Comparison of ENCODE assay signal across 21 cellular contexts in genomic region chr1:111841746-111842145, GRCh38.
DNase-seq lines count a peak whose midpoint lies in the region; ATAC-seq and TF ChIP-seq lines count a peak whose summit lies in the region.
"Had no signal": no experiment of that assay in that cellular context is flagged by ENCODE, and none has a peak within 500 bp of the region (broad histone marks: within the 10 kb centered on the region; RNA-seq: fewer than 3 reads in every experiment).

No MANE protein-coding gene starts in this region.

- no peak for TF ChIP-seq POLR2A in heart left ventricle (IDR thresholded peaks at IDR 0.05)

- peak; percentile 38 for DNase-seq in cardiac septum (ENCODE audit: low spot score)
- DNase-seq in heart left ventricle: no peak
- DNase-seq in CD14-positive monocyte (ENCODE audit: low spot score): no peak
- DNase-seq in H7: no peak
- DNase-seq: 8988T; ACHN; BE2C; CD4-positive, alpha-beta memory T cell; CD4-positive, CD25-positive, alpha-beta regulatory T cell; CD8-positive, alpha-beta memory T cell; COR-L47; DMS 273 treated with DMSO at 0.1 percent for 48 hours; DMS153; DMS53; DMS79; DND-41; EL; GDM1 had no signal

- WGBS in heart left ventricle, 4 donors: 86 to 98% (median 95%) methylated on average over 2 of the region's 2 CpGs

- H3K36me3 ChIP-seq in heart left ventricle: no peaks in the 10 kb centered on the region
- H3K36me3 ChIP-seq in H7 (replicated peaks; ENCODE audit: control insufficient read depth, insufficient read depth, low read length): no peaks in the 10 kb centered on the region
- H3K36me3 ChIP-seq: BE2C, BLaER1 had no signal

- H3K27ac ChIP-seq in heart left ventricle (no peak overlapping the region), VCaP (peak overlapping the region; percentile 46)
- H3K27ac ChIP-seq: BLaER1 had no signal

- H3K4me3 ChIP-seq in heart left ventricle (no peak overlapping the region), H7 (ENCODE audit: insufficient read depth, low read depth, low read length) (no peak overlapping the region)
- H3K4me3 ChIP-seq: BLaER1, GM12878 had no signal

- no peak for ATAC-seq in heart left ventricle
- ATAC-seq: GM12878 had no signal

- peaks cover 0 to 2% (median 0%) of the 10 kb centered on the region in 7 donors for H3K9me3 Mint-ChIP-seq in CD14-positive monocyte
- H3K9me3 Mint-ChIP-seq: CD4-positive, alpha-beta memory T cell; CD4-positive, CD25-positive, alpha-beta regulatory T cell; CD8-positive, alpha-beta memory T cell had no signal

- no peaks in the 10 kb centered on the region for H3K9me3 ChIP-seq in heart left ventricle
- H3K9me3 ChIP-seq: BE2C, BLaER1 had no signal

- intact Hi-C loops in cardiac septum (cut with DNase I): loop anchor here (5.0 kb wide), 1 partner anchor 39 kb away; no protein-coding TSS in a partner anchor
- intact Hi-C loops in heart left ventricle (cut with DNase I): no loop called here
- intact Hi-C loops in CD14-positive monocyte (cut with micrococcal nuclease): no loop called here

- no peak overlapping the region for H3K27ac Mint-ChIP-seq in CD14-positive monocyte
- H3K27ac Mint-ChIP-seq: CD4-positive, alpha-beta memory T cell; CD4-positive, CD25-positive, alpha-beta regulatory T cell; CD8-positive, alpha-beta memory T cell had no signal

- no peak overlapping the region for H3K4me3 Mint-ChIP-seq in CD14-positive monocyte
- H3K4me3 Mint-ChIP-seq: CD4-positive, alpha-beta memory T cell; CD8-positive, alpha-beta memory T cell had no signal

- no peaks in the 10 kb centered on the region for H3K4me1 Mint-ChIP-seq in CD14-positive monocyte
- H3K4me1 Mint-ChIP-seq: CD4-positive, alpha-beta memory T cell; CD8-positive, alpha-beta memory T cell had no signal

- H3K36me3 Mint-ChIP-seq in CD14-positive monocyte: no peaks in the 10 kb centered on the region
- H3K36me3 Mint-ChIP-seq: CD4-positive, alpha-beta memory T cell; CD4-positive, CD25-positive, alpha-beta regulatory T cell; CD8-positive, alpha-beta memory T cell had no signal

- no peak for TF ChIP-seq CTCF in heart left ventricle (IDR thresholded peaks at IDR 0.05)
- TF ChIP-seq CTCF in VCaP (conservative IDR thresholded peaks at IDR 0.05): no peak
- no peak for TF ChIP-seq CTCF in CD14-positive monocyte (IDR thresholded peaks at IDR 0.05)

- H3K27me3 ChIP-seq in heart left ventricle (no peaks in the 10 kb centered on the region), H7 (ENCODE audit: control insufficient read depth, insufficient read depth, low read length) (no peaks in the 10 kb centered on the region)
- H3K27me3 ChIP-seq: BE2C, BLaER1 had no signal

- H3K27me3 Mint-ChIP-seq in CD14-positive monocyte (ENCODE audit: low read depth in 3 of 3): peaks cover 2 to 4% (median 3%) of the 10 kb centered on the region in 3 donors

- peaks cover 0 to 32% (median 4%) of the 10 kb centered on the region in 12 donors for H3K4me1 ChIP-seq in heart left ventricle
- H3K4me1 ChIP-seq: BE2C, BLaER1 had no signal
